In genomic region chrX:13502590-13502989, GRCh38 we compare ENCODE assay signal across 1 cellular context.
TF ChIP-seq lines count a peak whose summit lies in the region.

No MANE protein-coding gene starts in this region.

TF ChIP-seq in SK-N-SH treated with all-trans-retinoic acid at 6 μM for 48 hours, 23 proteins besides CTCF, POLR2A, EP300 and RAD21 (continued from another document):
- TF ChIP-seq POU6F1 (CRISPR knock-in tag; IDR thresholded peaks at IDR 0.05; ENCODE audit: borderline replicate concordance, low read depth) (no peak), ZNF70 (CRISPR knock-in tag; IDR thresholded peaks at IDR 0.05) (no peak), PPARA (CRISPR knock-in tag; IDR thresholded peaks at IDR 0.05; ENCODE audit: borderline replicate concordance) (no peak), ZC3H10 (CRISPR knock-in tag; IDR thresholded peaks at IDR 0.05) (no peak), PATZ1 (CRISPR knock-in tag; IDR thresholded peaks at IDR 0.05; ENCODE audit: borderline replicate concordance) (no peak), ZNF565 (CRISPR knock-in tag; conservative IDR thresholded peaks at IDR 0.05; ENCODE audit: low read depth) (no peak), CSRNP3 (CRISPR knock-in tag; IDR thresholded peaks at IDR 0.05) (no peak), ARNTL (CRISPR knock-in tag; IDR thresholded peaks at IDR 0.05; ENCODE audit: borderline replicate concordance, low read depth) (no peak)
